Comparison of ENCODE assay signal across 3 cellular contexts in the genomic region with DNA sequence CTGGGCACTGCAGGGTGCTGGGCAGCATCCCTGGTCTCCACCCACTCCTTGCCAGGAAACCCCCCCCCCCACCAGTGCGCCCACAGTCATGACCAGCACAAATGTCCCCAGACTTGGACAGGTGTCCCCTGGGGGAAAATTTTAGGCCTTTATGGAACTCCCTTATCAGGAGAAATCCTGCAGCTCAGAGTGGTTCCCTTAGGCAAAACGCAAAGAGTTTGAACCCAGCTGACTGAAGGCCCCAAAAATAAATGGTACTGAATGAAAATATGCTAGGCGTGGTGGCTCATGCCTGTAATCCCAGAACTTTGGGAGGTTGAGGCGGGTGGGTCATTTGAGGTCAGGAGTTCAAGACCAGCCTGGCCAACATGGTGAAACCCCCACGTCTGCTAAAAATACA.
TF ChIP-seq lines count a peak whose summit lies in the region.

No MANE protein-coding gene starts in this region.

TF ChIP-seq in SK-N-SH treated with all-trans-retinoic acid at 6 μM for 48 hours, 23 proteins besides CTCF, POLR2A, EP300 and RAD21 (continued from another document):
- TF ChIP-seq, protein P1, sequence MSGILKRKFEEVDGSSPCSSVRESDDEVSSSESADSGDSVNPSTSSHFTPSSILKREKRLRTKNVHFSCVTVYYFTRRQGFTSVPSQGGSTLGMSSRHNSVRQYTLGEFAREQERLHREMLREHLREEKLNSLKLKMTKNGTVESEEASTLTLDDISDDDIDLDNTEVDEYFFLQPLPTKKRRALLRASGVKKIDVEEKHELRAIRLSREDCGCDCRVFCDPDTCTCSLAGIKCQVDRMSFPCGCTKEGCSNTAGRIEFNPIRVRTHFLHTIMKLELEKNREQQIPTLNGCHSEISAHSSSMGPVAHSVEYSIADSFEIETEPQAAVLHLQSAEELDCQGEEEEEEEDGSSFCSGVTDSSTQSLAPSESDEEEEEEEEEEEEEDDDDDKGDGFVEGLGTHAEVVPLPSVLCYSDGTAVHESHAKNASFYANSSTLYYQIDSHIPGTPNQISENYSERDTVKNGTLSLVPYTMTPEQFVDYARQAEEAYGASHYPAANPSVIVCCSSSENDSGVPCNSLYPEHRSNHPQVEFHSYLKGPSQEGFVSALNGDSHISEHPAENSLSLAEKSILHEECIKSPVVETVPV (CRISPR knock-in tag; IDR thresholded peaks at IDR 0.05) = no peak
- TF ChIP-seq, protein P2, sequence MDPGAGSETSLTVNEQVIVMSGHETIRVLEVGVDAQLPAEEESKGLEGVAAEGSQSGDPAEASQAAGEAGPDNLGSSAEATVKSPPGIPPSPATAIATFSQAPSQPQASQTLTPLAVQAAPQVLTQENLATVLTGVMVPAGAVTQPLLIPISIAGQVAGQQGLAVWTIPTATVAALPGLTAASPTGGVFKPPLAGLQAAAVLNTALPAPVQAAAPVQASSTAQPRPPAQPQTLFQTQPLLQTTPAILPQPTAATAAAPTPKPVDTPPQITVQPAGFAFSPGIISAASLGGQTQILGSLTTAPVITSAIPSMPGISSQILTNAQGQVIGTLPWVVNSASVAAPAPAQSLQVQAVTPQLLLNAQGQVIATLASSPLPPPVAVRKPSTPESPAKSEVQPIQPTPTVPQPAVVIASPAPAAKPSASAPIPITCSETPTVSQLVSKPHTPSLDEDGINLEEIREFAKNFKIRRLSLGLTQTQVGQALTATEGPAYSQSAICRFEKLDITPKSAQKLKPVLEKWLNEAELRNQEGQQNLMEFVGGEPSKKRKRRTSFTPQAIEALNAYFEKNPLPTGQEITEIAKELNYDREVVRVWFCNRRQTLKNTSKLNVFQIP (CRISPR knock-in tag; IDR thresholded peaks at IDR 0.05; ENCODE audit: borderline replicate concordance, low read depth) = no peak
- TF ChIP-seq ARNTL (CRISPR knock-in tag; IDR thresholded peaks at IDR 0.05; ENCODE audit: borderline replicate concordance, low read depth) = no peak
- TF ChIP-seq OSR1 (CRISPR knock-in tag; IDR thresholded peaks at IDR 0.05) = no peak
- TF ChIP-seq, protein P3, sequence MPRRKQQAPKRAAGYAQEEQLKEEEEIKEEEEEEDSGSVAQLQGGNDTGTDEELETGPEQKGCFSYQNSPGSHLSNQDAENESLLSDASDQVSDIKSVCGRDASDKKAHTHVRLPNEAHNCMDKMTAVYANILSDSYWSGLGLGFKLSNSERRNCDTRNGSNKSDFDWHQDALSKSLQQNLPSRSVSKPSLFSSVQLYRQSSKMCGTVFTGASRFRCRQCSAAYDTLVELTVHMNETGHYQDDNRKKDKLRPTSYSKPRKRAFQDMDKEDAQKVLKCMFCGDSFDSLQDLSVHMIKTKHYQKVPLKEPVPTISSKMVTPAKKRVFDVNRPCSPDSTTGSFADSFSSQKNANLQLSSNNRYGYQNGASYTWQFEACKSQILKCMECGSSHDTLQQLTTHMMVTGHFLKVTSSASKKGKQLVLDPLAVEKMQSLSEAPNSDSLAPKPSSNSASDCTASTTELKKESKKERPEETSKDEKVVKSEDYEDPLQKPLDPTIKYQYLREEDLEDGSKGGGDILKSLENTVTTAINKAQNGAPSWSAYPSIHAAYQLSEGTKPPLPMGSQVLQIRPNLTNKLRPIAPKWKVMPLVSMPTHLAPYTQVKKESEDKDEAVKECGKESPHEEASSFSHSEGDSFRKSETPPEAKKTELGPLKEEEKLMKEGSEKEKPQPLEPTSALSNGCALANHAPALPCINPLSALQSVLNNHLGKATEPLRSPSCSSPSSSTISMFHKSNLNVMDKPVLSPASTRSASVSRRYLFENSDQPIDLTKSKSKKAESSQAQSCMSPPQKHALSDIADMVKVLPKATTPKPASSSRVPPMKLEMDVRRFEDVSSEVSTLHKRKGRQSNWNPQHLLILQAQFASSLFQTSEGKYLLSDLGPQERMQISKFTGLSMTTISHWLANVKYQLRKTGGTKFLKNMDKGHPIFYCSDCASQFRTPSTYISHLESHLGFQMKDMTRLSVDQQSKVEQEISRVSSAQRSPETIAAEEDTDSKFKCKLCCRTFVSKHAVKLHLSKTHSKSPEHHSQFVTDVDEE (CRISPR knock-in tag; IDR thresholded peaks at IDR 0.05) = no peak
TF ChIP-seq in SK-N-SH treated with all-trans-retinoic acid at 6 μM for 48 hours: peak in this region for 0.

TF ChIP-seq in HEK293, 187 proteins besides CTCF, POLR2A, EP300 and RAD21 (continued from another document):
- TF ChIP-seq GLIS2 (tag by site-specific recombination; IDR thresholded peaks at IDR 0.05) = no peak
- TF ChIP-seq, protein P4, sequence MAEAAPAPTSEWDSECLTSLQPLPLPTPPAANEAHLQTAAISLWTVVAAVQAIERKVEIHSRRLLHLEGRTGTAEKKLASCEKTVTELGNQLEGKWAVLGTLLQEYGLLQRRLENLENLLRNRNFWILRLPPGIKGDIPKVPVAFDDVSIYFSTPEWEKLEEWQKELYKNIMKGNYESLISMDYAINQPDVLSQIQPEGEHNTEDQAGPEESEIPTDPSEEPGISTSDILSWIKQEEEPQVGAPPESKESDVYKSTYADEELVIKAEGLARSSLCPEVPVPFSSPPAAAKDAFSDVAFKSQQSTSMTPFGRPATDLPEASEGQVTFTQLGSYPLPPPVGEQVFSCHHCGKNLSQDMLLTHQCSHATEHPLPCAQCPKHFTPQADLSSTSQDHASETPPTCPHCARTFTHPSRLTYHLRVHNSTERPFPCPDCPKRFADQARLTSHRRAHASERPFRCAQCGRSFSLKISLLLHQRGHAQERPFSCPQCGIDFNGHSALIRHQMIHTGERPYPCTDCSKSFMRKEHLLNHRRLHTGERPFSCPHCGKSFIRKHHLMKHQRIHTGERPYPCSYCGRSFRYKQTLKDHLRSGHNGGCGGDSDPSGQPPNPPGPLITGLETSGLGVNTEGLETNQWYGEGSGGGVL (tag by site-specific recombination; IDR thresholded peaks at IDR 0.05) = no peak

TF ChIP-seq in WTC11, 78 proteins besides CTCF, POLR2A, EP300 and RAD21 (continued from another document):
- no peak for TF ChIP-seq AR (CRISPR knock-in tag; IDR thresholded peaks at IDR 0.05)
- TF ChIP-seq EMX1 (CRISPR knock-in tag; IDR thresholded peaks at IDR 0.05) = no peak
- TF ChIP-seq ZNF423 (CRISPR knock-in tag; IDR thresholded peaks at IDR 0.05) = no peak
- no peak for TF ChIP-seq ZNF263 (CRISPR knock-in tag; IDR thresholded peaks at IDR 0.05; ENCODE audit: low read depth)
- no peak for TF ChIP-seq ZSCAN18 (CRISPR knock-in tag; IDR thresholded peaks at IDR 0.05)
- TF ChIP-seq MYBL2 (CRISPR knock-in tag; IDR thresholded peaks at IDR 0.05) = no peak
- TF ChIP-seq, protein P5, sequence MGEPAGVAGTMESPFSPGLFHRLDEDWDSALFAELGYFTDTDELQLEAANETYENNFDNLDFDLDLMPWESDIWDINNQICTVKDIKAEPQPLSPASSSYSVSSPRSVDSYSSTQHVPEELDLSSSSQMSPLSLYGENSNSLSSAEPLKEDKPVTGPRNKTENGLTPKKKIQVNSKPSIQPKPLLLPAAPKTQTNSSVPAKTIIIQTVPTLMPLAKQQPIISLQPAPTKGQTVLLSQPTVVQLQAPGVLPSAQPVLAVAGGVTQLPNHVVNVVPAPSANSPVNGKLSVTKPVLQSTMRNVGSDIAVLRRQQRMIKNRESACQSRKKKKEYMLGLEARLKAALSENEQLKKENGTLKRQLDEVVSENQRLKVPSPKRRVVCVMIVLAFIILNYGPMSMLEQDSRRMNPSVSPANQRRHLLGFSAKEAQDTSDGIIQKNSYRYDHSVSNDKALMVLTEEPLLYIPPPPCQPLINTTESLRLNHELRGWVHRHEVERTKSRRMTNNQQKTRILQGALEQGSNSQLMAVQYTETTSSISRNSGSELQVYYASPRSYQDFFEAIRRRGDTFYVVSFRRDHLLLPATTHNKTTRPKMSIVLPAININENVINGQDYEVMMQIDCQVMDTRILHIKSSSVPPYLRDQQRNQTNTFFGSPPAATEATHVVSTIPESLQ (CRISPR knock-in tag; IDR thresholded peaks at IDR 0.05) = no peak
- TF ChIP-seq FOXK1 (CRISPR knock-in tag; IDR thresholded peaks at IDR 0.05) = no peak
- no peak for TF ChIP-seq TP53 (CRISPR knock-in tag; IDR thresholded peaks at IDR 0.05)
- TF ChIP-seq, protein P6, sequence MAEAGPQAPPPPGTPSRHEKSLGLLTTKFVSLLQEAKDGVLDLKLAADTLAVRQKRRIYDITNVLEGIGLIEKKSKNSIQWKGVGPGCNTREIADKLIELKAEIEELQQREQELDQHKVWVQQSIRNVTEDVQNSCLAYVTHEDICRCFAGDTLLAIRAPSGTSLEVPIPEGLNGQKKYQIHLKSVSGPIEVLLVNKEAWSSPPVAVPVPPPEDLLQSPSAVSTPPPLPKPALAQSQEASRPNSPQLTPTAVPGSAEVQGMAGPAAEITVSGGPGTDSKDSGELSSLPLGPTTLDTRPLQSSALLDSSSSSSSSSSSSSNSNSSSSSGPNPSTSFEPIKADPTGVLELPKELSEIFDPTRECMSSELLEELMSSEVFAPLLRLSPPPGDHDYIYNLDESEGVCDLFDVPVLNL (CRISPR knock-in tag; IDR thresholded peaks at IDR 0.05; ENCODE audit: borderline replicate concordance, low read depth) = no peak
- no peak for TF ChIP-seq CREM (CRISPR knock-in tag; IDR thresholded peaks at IDR 0.05)
- TF ChIP-seq FOXP1 (CRISPR knock-in tag; IDR thresholded peaks at IDR 0.05; ENCODE audit: borderline replicate concordance) = no peak
